In the genomic region with DNA sequence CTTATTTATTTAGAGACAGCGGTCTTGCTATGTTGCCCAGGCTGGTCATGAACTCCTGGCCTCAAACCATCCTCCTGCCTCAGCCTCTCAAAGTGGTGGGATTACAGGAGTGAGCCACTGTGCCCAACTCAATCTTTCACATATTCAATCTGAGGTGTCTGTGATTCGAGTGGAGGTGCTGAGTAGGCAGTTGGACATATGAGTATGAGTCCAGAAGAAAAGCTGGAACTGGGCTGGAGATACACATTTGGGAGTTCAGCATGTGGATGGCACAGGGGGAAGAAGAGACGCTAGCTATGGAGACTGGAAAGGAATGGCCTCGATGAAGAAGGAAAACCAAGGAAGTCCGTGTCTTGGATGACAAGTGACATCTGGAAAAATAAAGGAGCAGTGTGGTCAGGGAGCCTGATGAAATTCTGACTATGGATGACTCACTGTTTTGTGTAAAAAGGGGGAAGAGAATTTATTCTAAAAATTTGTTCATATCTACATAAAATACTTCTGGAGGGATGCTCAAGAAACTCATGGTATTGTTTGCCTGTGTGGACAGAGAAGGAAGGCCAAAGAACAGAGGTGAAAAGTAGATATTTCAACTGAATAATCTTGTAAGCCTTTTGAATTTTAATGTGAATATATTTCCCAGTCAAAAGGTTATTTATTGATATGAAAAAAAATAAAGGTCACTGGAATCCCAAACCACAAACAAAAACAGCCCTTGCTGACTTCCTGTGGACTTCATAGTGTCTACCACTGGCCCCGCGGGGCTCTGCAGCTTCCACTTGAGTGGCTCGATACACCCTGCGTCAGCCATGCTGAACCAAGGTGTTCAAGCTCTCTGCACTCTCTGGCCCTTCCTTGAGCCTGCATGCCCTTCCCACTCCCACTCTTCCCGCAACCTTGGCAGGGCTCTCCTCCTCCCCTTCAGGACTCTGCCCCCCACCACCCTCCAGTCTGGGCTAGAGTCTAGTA, we compare ENCODE assay signal across 1 cellular context.
A peak's percentile ranks its signal among the peaks of the same experiment; 100 is the strongest.
TF ChIP-seq lines count a peak whose summit lies in the region.

No MANE protein-coding gene starts in this region.

TF ChIP-seq in IMR-90, 13 proteins besides CTCF, POLR2A, EP300 and RAD21:
- peak; percentile 82; the same call in 1 of the 2 replicates for TF ChIP-seq FOS (IDR thresholded peaks at IDR 0.05; ENCODE audit: low read depth, low read length)
- TF ChIP-seq, protein P1, sequence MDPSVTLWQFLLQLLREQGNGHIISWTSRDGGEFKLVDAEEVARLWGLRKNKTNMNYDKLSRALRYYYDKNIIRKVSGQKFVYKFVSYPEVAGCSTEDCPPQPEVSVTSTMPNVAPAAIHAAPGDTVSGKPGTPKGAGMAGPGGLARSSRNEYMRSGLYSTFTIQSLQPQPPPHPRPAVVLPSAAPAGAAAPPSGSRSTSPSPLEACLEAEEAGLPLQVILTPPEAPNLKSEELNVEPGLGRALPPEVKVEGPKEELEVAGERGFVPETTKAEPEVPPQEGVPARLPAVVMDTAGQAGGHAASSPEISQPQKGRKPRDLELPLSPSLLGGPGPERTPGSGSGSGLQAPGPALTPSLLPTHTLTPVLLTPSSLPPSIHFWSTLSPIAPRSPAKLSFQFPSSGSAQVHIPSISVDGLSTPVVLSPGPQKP (IDR thresholded peaks at IDR 0.05; ENCODE audit: borderline replicate concordance, low read depth, low read length), result no peak
- TF ChIP-seq CEBPB (IDR thresholded peaks at IDR 0.05; ENCODE audit: low read depth, low read length), result peak; percentile 77
